Comparison of ENCODE assay signal across 8 cellular contexts in the genomic region with DNA sequence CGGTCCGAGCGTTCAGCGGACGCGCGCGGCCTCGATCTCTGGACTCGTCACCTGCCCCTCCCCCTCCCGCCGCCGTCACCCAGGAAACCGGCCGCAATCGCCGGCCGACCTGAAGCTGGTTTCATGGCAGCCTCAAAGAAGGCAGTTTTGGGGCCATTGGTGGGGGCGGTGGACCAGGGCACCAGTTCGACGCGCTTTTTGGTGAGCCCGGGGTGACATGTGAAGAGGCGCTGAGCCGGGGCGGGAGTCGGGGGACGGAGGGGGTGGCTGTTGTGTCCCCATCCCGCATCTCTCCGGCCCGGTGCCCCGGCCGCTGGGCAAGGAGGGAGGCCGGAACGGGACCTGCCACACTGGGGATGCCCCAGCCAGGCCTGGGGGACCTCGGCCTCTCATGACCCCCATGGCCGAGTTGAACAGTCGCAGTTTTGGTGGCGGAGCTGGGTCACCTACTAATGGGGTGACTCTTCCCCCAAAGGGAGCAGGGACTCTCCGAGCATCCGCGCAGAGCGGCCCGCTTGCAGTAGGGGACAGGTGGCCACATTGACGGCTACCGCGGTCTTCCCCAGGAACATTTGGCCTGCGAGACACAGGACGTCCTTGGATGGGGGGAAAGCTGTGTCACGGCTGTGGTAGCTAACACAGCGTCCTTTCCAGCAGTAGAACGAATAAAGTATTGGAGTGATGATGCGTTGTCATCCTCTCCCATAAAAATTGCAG. TPM values are rescaled to one million over a fixed set of nuclear protein-coding genes. Genes with fewer than 3 reads are reported as not detected.
DNase-seq lines count a peak whose midpoint lies in the region; ATAC-seq and TF ChIP-seq lines count a peak whose summit lies in the region.

TSS of gene GK (plus strand) at position 9 of the 717 bp plus-strand sequence. CDS start at position 124, 115 bp downstream.

- in situ Hi-C loops in IMR-90 (cut with MboI; ENCODE audit: low sequenced_read_pairs), result no loop called here

- CTCF ChIA-PET in IMR-90 (lab: Yijun Ruan, JAX), result interaction anchor here (0.6 to 0.9 kb wide), 2 partner anchors 18 to 705 kb away, joined by 3 read pairs; no protein-coding TSS in a partner anchor

- intact Hi-C loops in IMR-90 (cut with micrococcal nuclease), result loop anchor here (10.0 kb wide), 1 partner anchor 79 kb away; the partner anchor contains the start of gene TASL

- peak within 1 kb of the TSS; percentile 74 for H3K14ac ChIP-seq in IMR-90 (replicated peaks; ENCODE audit: low read depth, low read length)

- no peaks in the 10 kb centered on the region for H3K27me3 Mint-ChIP-seq in activated T-helper 17 cell treated with anti-CD3 and anti-CD28 coated beads, Interleukin-2, amount 50 U/mL, for 72 hours

- H3K4me2 ChIP-seq in IMR-90 (ENCODE audit: low read depth, low read length) (peak within 1 kb of the TSS; percentile 75), osteoblast (ENCODE audit: insufficient read depth, low read length) (peak within 1 kb of the TSS; percentile 85)

- H3K4me1 ChIP-seq in IMR-90 (ENCODE audit: control insufficient read depth, insufficient read depth, low read length) (no peaks in the 10 kb centered on the region; the same call in 1 of the 2 replicates), osteoblast (ENCODE audit: insufficient read depth, low read length) (peaks cover 6% of the 10 kb centered on the region)

- peak within 1 kb of the TSS; percentile 80 for H3K4ac ChIP-seq in IMR-90 (ENCODE audit: low read depth, low read length)

- H3K27ac ChIP-seq in IMR-90 (ENCODE audit: insufficient read depth, low read length), result peak within 1 kb of the TSS; percentile 75
- H3K27ac ChIP-seq in osteoblast (ENCODE audit: low read depth, low read length), result peak within 1 kb of the TSS; percentile 72

- H3K4me3 Mint-ChIP-seq in activated T-helper 17 cell treated with anti-CD3 and anti-CD28 coated beads, Interleukin-2, amount 50 U/mL, for 72 hours, result peak within 1 kb of the TSS; percentile 84

- H2AK5ac ChIP-seq in IMR-90 (ENCODE audit: low read depth, low read length), result peak within 1 kb of the TSS; percentile 70

- H3K27me3 ChIP-seq in IMR-90 (ENCODE audit: control insufficient read depth, insufficient read depth, low read length) (no peaks in the 10 kb centered on the region), osteoblast (ENCODE audit: insufficient read depth, low read length) (no peaks in the 10 kb centered on the region)

- WGBS in IMR-90 (ENCODE audit: extremely low coverage in 2 of 2, insufficient read length in 1 of 2), 2 experiments, result 54% methylated on average over 9 of the region's 53 CpGs; no CpG with 5 or more reads in 1 of the 2 experiments

- TF ChIP-seq POLR2A in IMR-90 (IDR thresholded peaks at IDR 0.05; ENCODE audit: low read depth, low read length), result peak; percentile 68

- peak within 1 kb of the TSS; percentile 97 for H2AFZ ChIP-seq in IMR-90 (replicated peaks; ENCODE audit: low read length, poor library complexity)
- H2AFZ ChIP-seq in osteoblast (ENCODE audit: low read length), result peak within 1 kb of the TSS; percentile 91

- H4K8ac ChIP-seq in IMR-90 (ENCODE audit: low read depth in 2 of 2, low read length in 2 of 2), result peak within 1 kb of the TSS in 1 of 2 experiments; percentile 75; a peak in 3 of 4 replicates

- H3K9me3 ChIP-seq in IMR-90 (ENCODE audit: control insufficient read depth, insufficient read depth, low read length), result no peaks in the 10 kb centered on the region
- H3K9me3 ChIP-seq in osteoblast (ENCODE audit: low read depth, low read length), result no peaks in the 10 kb centered on the region

- H4K20me1 ChIP-seq in IMR-90 (ENCODE audit: insufficient read depth, low read length) (no peaks in the 10 kb centered on the region), osteoblast (ENCODE audit: insufficient read depth, low read length) (no peaks in the 10 kb centered on the region)

- H3K9ac ChIP-seq in IMR-90 (ENCODE audit: low read depth, low read length), result peak within 1 kb of the TSS; percentile 75

- peak within 1 kb of the TSS; percentile 89 for H3K4me3 ChIP-seq in IMR-90 (ENCODE audit: insufficient read depth, low read depth, low read length)
- peak within 1 kb of the TSS; percentile 81 for H3K4me3 ChIP-seq in osteoblast (ENCODE audit: insufficient read depth, low read length)

- peak within 1 kb of the TSS; percentile 54 for H3K56ac ChIP-seq in IMR-90 (ENCODE audit: extremely low read depth, insufficient read depth, low read length)

- peak within 1 kb of the TSS; percentile 57; the same call in 1 of the 2 replicates for H2BK120ac ChIP-seq in IMR-90 (ENCODE audit: low read depth, low read length)

- ATAC-seq in GM21447 (IDR thresholded peaks at IDR 0.05; ENCODE audit: unreplicated experiment), result peak; percentile 10
- peak; percentile 2 for ATAC-seq in IMR-90 (ENCODE audit: low read depth)
- ATAC-seq in activated T-helper 17 cell treated with anti-CD3 and anti-CD28 coated beads, Interleukin-2, amount 50 U/mL, for 72 hours (replicated peaks), result no peak

- H3K36me3 Mint-ChIP-seq in activated T-helper 17 cell treated with anti-CD3 and anti-CD28 coated beads, Interleukin-2, amount 50 U/mL, for 72 hours (ENCODE audit: low read depth), result peaks cover 64% of the 10 kb centered on the region

- H3K18ac ChIP-seq in IMR-90 (ENCODE audit: low read depth, low read length), result peak within 1 kb of the TSS; percentile 27

- H2BK20ac ChIP-seq in IMR-90 (ENCODE audit: low read depth, low read length), result peak within 1 kb of the TSS; percentile 28; the same call in 1 of the 2 replicates

- H3K9me1 ChIP-seq in IMR-90 (ENCODE audit: insufficient read depth, low read length), result no peaks in the 10 kb centered on the region; the same call in 1 of the 2 replicates

- TF ChIP-seq RAD21 in IMR-90 (IDR thresholded peaks at IDR 0.05; ENCODE audit: low read length), result no peak

- no peaks in the 10 kb centered on the region for H3K79me2 ChIP-seq in osteoblast (ENCODE audit: insufficient read depth, low read length)

- DNase-seq in EH (ENCODE audit: low read depth) (peak; percentile 45), IMR-90 (peak; percentile 12), globus pallidus (ENCODE audit: low spot score) (peak; percentile 16), osteoblast (ENCODE audit: insufficient read length, low spot score, missing footprints) (no peak), HT-29 (ENCODE audit: low spot score) (no peak), NCI-H2171 (lab: John Stamatoyannopoulos, UW) (no peak)

- H3K36me3 ChIP-seq in IMR-90 (ENCODE audit: control insufficient read depth, insufficient read depth, low read length), result no peaks in the 10 kb centered on the region; the same call in 1 of the 2 replicates
- H3K36me3 ChIP-seq in osteoblast (ENCODE audit: insufficient read depth, low read length), result no peaks in the 10 kb centered on the region

- no TSS peak for BruUV-seq in IMR-90 (replicated peaks; lab: Mats Ljungman, UMichigan)

- H3K79me1 ChIP-seq in IMR-90 (ENCODE audit: low read depth in 1 of 2, low read length in 2 of 2), result peaks cover 0 to 8% of the 10 kb centered on the region in 2 experiments; a peak in 1 of 4 replicates

- H3K27ac Mint-ChIP-seq in activated T-helper 17 cell treated with anti-CD3 and anti-CD28 coated beads, Interleukin-2, amount 50 U/mL, for 72 hours, result peak within 1 kb of the TSS; percentile 98

- H3K23ac ChIP-seq in IMR-90 (ENCODE audit: low read depth, low read length), result peak within 1 kb of the TSS; percentile 91

- peak within 1 kb of the TSS; percentile 80 for H2AK9ac ChIP-seq in IMR-90 (replicated peaks; ENCODE audit: low read depth, low read length, poor library complexity)

- POLR2A ChIA-PET in IMR-90 (lab: Charles Lee; ENCODE audit: unreplicated experiment), result no interaction called here

- peak within 1 kb of the TSS; percentile 39 for H4K5ac ChIP-seq in IMR-90 (ENCODE audit: low read depth, low read length)

- no peaks in the 10 kb centered on the region for H3K9me3 Mint-ChIP-seq in activated T-helper 17 cell treated with anti-CD3 and anti-CD28 coated beads, Interleukin-2, amount 50 U/mL, for 72 hours

- H2BK15ac ChIP-seq in IMR-90 (ENCODE audit: low read depth, low read length), result peak within 1 kb of the TSS; percentile 26; the same call in 1 of the 3 replicates

- H3K4me1 Mint-ChIP-seq in activated T-helper 17 cell treated with anti-CD3 and anti-CD28 coated beads, Interleukin-2, amount 50 U/mL, for 72 hours, result peaks cover 14% of the 10 kb centered on the region

- peak within 1 kb of the TSS; percentile 71 for H2BK5ac ChIP-seq in IMR-90 (ENCODE audit: low read depth, low read length, poor library complexity, severe bottlenecking)

- H4K91ac ChIP-seq in IMR-90 (ENCODE audit: insufficient read depth, low read depth, low read length), result peak within 1 kb of the TSS; percentile 44; the same call in 1 of the 2 replicates

- TF ChIP-seq CTCF in IMR-90 (conservative IDR thresholded peaks at IDR 0.05; ENCODE audit: low read depth, low read length) (no peak), osteoblast (IDR thresholded peaks at IDR 0.05; ENCODE audit: extremely low read depth, low read depth, low read length) (no peak)

- dilution Hi-C loops in IMR-90 (cut with HindIII; ENCODE audit: low sequenced_read_pairs, unreplicated experiment), result no loop called here

TF ChIP-seq in IMR-90, 13 proteins besides CTCF, POLR2A, EP300 and RAD21 (continues in another document):
- TF ChIP-seq FOS (IDR thresholded peaks at IDR 0.05; ENCODE audit: low read depth, low read length) (no peak), MAZ (IDR thresholded peaks at IDR 0.05; ENCODE audit: borderline replicate concordance, low read depth, low read length) (no peak; the same call in 1 of the 2 replicates), RCOR1 (IDR thresholded peaks at IDR 0.05; ENCODE audit: insufficient replicate concordance, low read length) (no peak), NFE2L2 (IDR thresholded peaks at IDR 0.05; ENCODE audit: low read depth, low read length) (no peak)
- TF ChIP-seq, protein P1, sequence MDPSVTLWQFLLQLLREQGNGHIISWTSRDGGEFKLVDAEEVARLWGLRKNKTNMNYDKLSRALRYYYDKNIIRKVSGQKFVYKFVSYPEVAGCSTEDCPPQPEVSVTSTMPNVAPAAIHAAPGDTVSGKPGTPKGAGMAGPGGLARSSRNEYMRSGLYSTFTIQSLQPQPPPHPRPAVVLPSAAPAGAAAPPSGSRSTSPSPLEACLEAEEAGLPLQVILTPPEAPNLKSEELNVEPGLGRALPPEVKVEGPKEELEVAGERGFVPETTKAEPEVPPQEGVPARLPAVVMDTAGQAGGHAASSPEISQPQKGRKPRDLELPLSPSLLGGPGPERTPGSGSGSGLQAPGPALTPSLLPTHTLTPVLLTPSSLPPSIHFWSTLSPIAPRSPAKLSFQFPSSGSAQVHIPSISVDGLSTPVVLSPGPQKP (IDR thresholded peaks at IDR 0.05; ENCODE audit: borderline replicate concordance, low read depth, low read length), result no peak

RNA-seq across cellular contexts. Expression of gene GK, which starts in this region (rescaled TPM):
- total RNA-seq in IMR-90 (2012; rRNA removed), result 9.3 and 12.2 TPM in 2 replicates
- 5.5 and 7.6 TPM in 2 replicates for polyA plus RNA-seq in IMR-90 (2012; rRNA removed)
- polyA plus RNA-seq in IMR-90 (2012; cell fraction: cytosol; rRNA removed), result 1.4 and 1.5 TPM in 2 replicates
- 3.9 and 21.6 TPM in 2 replicates for polyA plus RNA-seq in IMR-90 (2012; cell fraction: nucleus; rRNA removed; ENCODE audit: low replicate concordance)
- 100 to 1,000 TPM in 1 of 2 donors, 10 to 100 TPM in 1; 70.4 to 120 TPM for total RNA-seq in activated T-helper 17 cell treated with anti-CD3 and anti-CD28 coated beads, Interleukin-2, amount 50 U/mL, for 72 hours
- total RNA-seq in osteoblast, result 5.8 and 7.1 TPM in 2 replicates
- total RNA-seq in HT-29 (2014; rRNA removed; shearing (Covaris generic)), result 1.2 and 1.5 TPM in 2 replicates

Comparison
In these comparisons a context has a peak if more than half of its experiments do, and no peak if none do; other contexts are left out.
1. DNase-seq: peak in EH (single experiment), IMR-90 (single experiment) and globus pallidus (single experiment); none in osteoblast (single experiment), HT-29 (single experiment) and NCI-H2171 (single experiment).